ENCODE assay signal across 15 cellular contexts in genomic region chr15:73572296-73572695, GRCh38.
"Had no signal": no experiment of that assay in that cellular context is flagged by ENCODE, and none has a peak within 500 bp of the region (broad histone marks: within the 10 kb centered on the region; RNA-seq: fewer than 3 reads in every experiment).

No MANE protein-coding gene starts in this region.

- H3K9me3 Mint-ChIP-seq: activated CD8-positive, alpha-beta T cell treated with anti-CD3 and anti-CD28 coated beads for 36 hours; activated naive CD4-positive, alpha-beta T cell treated with anti-CD3 and anti-CD28 coated beads, Interleukin-2, amount 50 U/mL, for 24 hours; naive thymus-derived CD4-positive, alpha-beta T cell; stimulated activated memory B cell treated with anti-CD40 and anti-IgM and Interleukin-4, amounts not matched to agents 10 μg/mL and 1 μg/mL and 100 μg/mL, for 72 hours; type B pancreatic cell had no signal

- H3K4me1 Mint-ChIP-seq: activated naive CD4-positive, alpha-beta T cell treated with anti-CD3 and anti-CD28 coated beads, Interleukin-2, amount 50 U/mL, for 24 hours; stimulated activated memory B cell treated with anti-CD40 and anti-IgM and Interleukin-4, amounts not matched to agents 10 μg/mL and 1 μg/mL and 100 μg/mL, for 72 hours had no signal

- H3K27me3 Mint-ChIP-seq: activated CD8-positive, alpha-beta T cell treated with anti-CD3 and anti-CD28 coated beads for 36 hours; activated naive CD4-positive, alpha-beta T cell treated with anti-CD3 and anti-CD28 coated beads, Interleukin-2, amount 50 U/mL, for 24 hours; naive thymus-derived CD4-positive, alpha-beta T cell; stimulated activated memory B cell treated with anti-CD40 and anti-IgM and Interleukin-4, amounts not matched to agents 10 μg/mL and 1 μg/mL and 100 μg/mL, for 72 hours; type B pancreatic cell had no signal

- DNase-seq: activated CD8-positive, alpha-beta memory T cell treated with anti-CD3 and anti-CD28 coated beads, Interleukin-2, amount 50 U/mL, for 4 hours; activated CD8-positive, alpha-beta T cell treated with anti-CD3 and anti-CD28 coated beads for 36 hours; amygdala; body of pancreas; caudate nucleus; hippocampal formation; kidney; left lung; naive thymus-derived CD4-positive, alpha-beta T cell; pancreas had no signal

- H3K27ac Mint-ChIP-seq: activated CD8-positive, alpha-beta T cell treated with anti-CD3 and anti-CD28 coated beads for 36 hours; activated naive CD4-positive, alpha-beta T cell treated with anti-CD3 and anti-CD28 coated beads, Interleukin-2, amount 50 U/mL, for 24 hours; stimulated activated memory B cell treated with anti-CD40 and anti-IgM and Interleukin-4, amounts not matched to agents 10 μg/mL and 1 μg/mL and 100 μg/mL, for 72 hours; type B pancreatic cell had no signal

- H3K4me3 Mint-ChIP-seq: activated CD8-positive, alpha-beta T cell treated with anti-CD3 and anti-CD28 coated beads for 36 hours; activated naive CD4-positive, alpha-beta T cell treated with anti-CD3 and anti-CD28 coated beads, Interleukin-2, amount 50 U/mL, for 24 hours; naive thymus-derived CD4-positive, alpha-beta T cell; stimulated activated memory B cell treated with anti-CD40 and anti-IgM and Interleukin-4, amounts not matched to agents 10 μg/mL and 1 μg/mL and 100 μg/mL, for 72 hours; type B pancreatic cell had no signal

- ATAC-seq: activated CD4-positive, CD25-positive, alpha-beta regulatory T cell treated with anti-CD3 and anti-CD28 coated beads, Interleukin-2, amount 50 U/mL, for 24 hours; activated CD8-positive, alpha-beta T cell treated with anti-CD3 and anti-CD28 coated beads for 36 hours; body of pancreas; esophagus mucosa; left lung; naive thymus-derived CD4-positive, alpha-beta T cell; stimulated activated memory B cell treated with anti-CD40 and anti-IgM and Interleukin-4, amounts not matched to agents 10 μg/mL and 1 μg/mL and 100 μg/mL, for 72 hours had no signal
